In the genomic region with DNA sequence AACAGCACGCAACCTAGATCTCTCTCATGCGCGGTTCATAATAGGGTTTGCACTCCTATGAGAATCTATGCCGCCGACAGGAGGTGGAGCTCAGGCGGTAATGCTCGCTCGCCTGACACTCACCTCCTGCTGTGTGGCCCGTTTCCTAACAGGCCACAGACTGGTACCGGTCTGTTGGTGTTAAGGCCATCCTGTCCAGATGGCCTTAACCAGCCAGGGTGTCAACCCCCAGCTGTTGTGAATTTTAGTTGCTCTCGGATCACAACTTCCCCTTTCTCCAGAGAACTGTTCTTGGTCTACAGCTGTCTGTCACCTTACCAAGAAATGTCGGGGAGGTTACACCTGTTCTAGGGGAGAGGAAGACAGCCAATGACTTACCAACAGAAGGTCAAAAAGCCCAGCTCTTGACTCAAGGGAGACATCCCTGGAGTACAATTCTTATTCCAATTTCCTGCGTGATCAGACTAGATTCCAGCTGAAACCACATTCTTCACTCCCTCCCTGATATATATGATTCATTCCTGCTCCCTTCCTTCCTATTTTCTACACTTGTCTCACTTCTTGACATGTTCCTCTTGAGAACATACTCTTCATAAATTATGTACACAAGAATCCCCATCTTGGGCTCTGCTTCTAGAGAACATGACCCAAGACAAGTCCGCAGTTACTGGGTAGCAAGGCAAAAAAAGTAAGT, we compare ENCODE assay signal across 10 cellular contexts. TPM values are rescaled to one million over a fixed set of nuclear protein-coding genes. Genes with fewer than 3 reads are reported as not detected.
DNase-seq lines count a peak whose midpoint lies in the region; ATAC-seq, FAIRE-seq and TF ChIP-seq lines count a peak whose summit lies in the region.
"Had no signal": no experiment of that assay in that cellular context is flagged by ENCODE, and none has a peak within 500 bp of the region (broad histone marks: within the 10 kb centered on the region; RNA-seq: fewer than 3 reads in every experiment).

No MANE protein-coding gene starts in this region.

- H3K9me3 Mint-ChIP-seq in dendritic cell treated with granulocyte-macrophage colony-stimulating factor and Interleukin-4, amounts not matched to agents 40 ng/mL and 50 ng/mL, for 4 days: no peaks in the 10 kb centered on the region
- H3K9me3 Mint-ChIP-seq: activated T-cell treated with anti-CD3 and anti-CD28 coated beads, Interleukin-2, amount 50 U/mL, for 72 hours had no signal

- peak; percentile 31 for DNase-seq in GM12892 (ENCODE audit: insufficient read length)
- DNase-seq in H54 (ENCODE audit: insufficient read length, low spot score): no peak
- DNase-seq in activated CD4-positive, alpha-beta T cell treated with anti-CD3 and anti-CD28 coated beads for 1 hour: no peak
- DNase-seq in dedifferentiated amniotic fluid mesenchymal stem cell (ENCODE audit: extremely low spot score): no peak
- DNase-seq: activated T-cell treated with anti-CD3 and anti-CD28 coated beads, Interleukin-2, amount 50 U/mL, for 72 hours; erythroblast had no signal

- intact Hi-C loops in dendritic cell treated with granulocyte-macrophage colony-stimulating factor and Interleukin-4, amounts not matched to agents 40 ng/mL and 50 ng/mL, for 4 days (cut with micrococcal nuclease): loop anchor here (2.0 kb wide), 1 partner anchor 24 kb away; the partner anchor contains the start of gene DNAAF9

- peak overlapping the region; percentile 92 for H3K27ac Mint-ChIP-seq in dendritic cell treated with granulocyte-macrophage colony-stimulating factor and Interleukin-4, amounts not matched to agents 40 ng/mL and 50 ng/mL, for 4 days
- H3K27ac Mint-ChIP-seq: activated T-cell treated with anti-CD3 and anti-CD28 coated beads, Interleukin-2, amount 50 U/mL, for 72 hours had no signal

- H3K27me3 Mint-ChIP-seq in dendritic cell treated with granulocyte-macrophage colony-stimulating factor and Interleukin-4, amounts not matched to agents 40 ng/mL and 50 ng/mL, for 4 days: no peaks in the 10 kb centered on the region

- TF ChIP-seq POLR2A in GM12892 (IDR thresholded peaks at IDR 0.05; ENCODE audit: low read depth, low read length): no peak
- TF ChIP-seq POLR2A in H54 (IDR thresholded peaks at IDR 0.05; ENCODE audit: low read depth, low read length): no peak

- H3K36me3 Mint-ChIP-seq in dendritic cell treated with granulocyte-macrophage colony-stimulating factor and Interleukin-4, amounts not matched to agents 40 ng/mL and 50 ng/mL, for 4 days (ENCODE audit: low read depth): no peaks in the 10 kb centered on the region

- H3K4me1 Mint-ChIP-seq in dendritic cell treated with granulocyte-macrophage colony-stimulating factor and Interleukin-4, amounts not matched to agents 40 ng/mL and 50 ng/mL, for 4 days (ENCODE audit: low read depth): peaks cover 56% of the 10 kb centered on the region

- peak; percentile 42 for FAIRE-seq in GM12892 (lab: Jason Lieb, UNC)
- no peak for FAIRE-seq in H54 (lab: Jason Lieb, UNC)

- H3K4me3 Mint-ChIP-seq in dendritic cell treated with granulocyte-macrophage colony-stimulating factor and Interleukin-4, amounts not matched to agents 40 ng/mL and 50 ng/mL, for 4 days: peak overlapping the region; percentile 56
- H3K4me3 Mint-ChIP-seq: activated T-cell treated with anti-CD3 and anti-CD28 coated beads, Interleukin-2, amount 50 U/mL, for 72 hours had no signal

- ATAC-seq in GM21515 (IDR thresholded peaks at IDR 0.05; ENCODE audit: unreplicated experiment) (peak; percentile 58), HG03521 (IDR thresholded peaks at IDR 0.05; ENCODE audit: unreplicated experiment) (peak; percentile 51), GM21360 (IDR thresholded peaks at IDR 0.05; ENCODE audit: unreplicated experiment) (no peak)
- ATAC-seq: activated T-cell treated with anti-CD3 and anti-CD28 coated beads, Interleukin-2, amount 50 U/mL, for 72 hours had no signal

RNA-seq across cellular contexts. Expression of gene DNAAF9, which starts 23.1 kb away (rescaled TPM):
- 0.23 TPM for polyA plus RNA-seq in GM12892 (2012; ENCODE audit: missing spikeins)

RNA-seq across cellular contexts. Expression of gene ATRN, which starts 40.3 kb away (rescaled TPM):
- 4.9 TPM for polyA plus RNA-seq in GM12892 (2012; ENCODE audit: missing spikeins)
